ENCODE assay signal across 24 cellular contexts in genomic region chr11:20164152-20164551, GRCh38. TPM values are rescaled to one million over a fixed set of nuclear protein-coding genes. Genes with fewer than 3 reads are reported as not detected.
DNase-seq lines count a peak whose midpoint lies in the region; ATAC-seq, FAIRE-seq and TF ChIP-seq lines count a peak whose summit lies in the region.
"Had no signal": no experiment of that assay in that cellular context is flagged by ENCODE, and none has a peak within 500 bp of the region (broad histone marks: within the 10 kb centered on the region; RNA-seq: fewer than 3 reads in every experiment).

No MANE protein-coding gene starts in this region.

- peak overlapping the region; percentile 36 to 72 for H3K4me3 Mint-ChIP-seq in activated T-cell treated with anti-CD3 and anti-CD28 coated beads, Interleukin-2, amount 50 U/mL, for 72 hours
- H3K4me3 Mint-ChIP-seq in activated T-cell treated with anti-CD3 and anti-CD28 coated beads, Interleukin-2, amount 50 U/mL, for 24 hours = no peak overlapping the region
- H3K4me3 Mint-ChIP-seq: dendritic cell treated with granulocyte-macrophage colony-stimulating factor and Interleukin-4, amounts not matched to agents 40 ng/mL and 50 ng/mL, for 4 days had no signal

- no peak overlapping the region for H3K27ac Mint-ChIP-seq in activated T-cell treated with anti-CD3 and anti-CD28 coated beads, Interleukin-2, amount 50 U/mL, for 72 hours
- no peak overlapping the region for H3K27ac Mint-ChIP-seq in activated T-cell treated with anti-CD3 and anti-CD28 coated beads, Interleukin-2, amount 50 U/mL, for 24 hours
- H3K27ac Mint-ChIP-seq: dendritic cell treated with granulocyte-macrophage colony-stimulating factor and Interleukin-4, amounts not matched to agents 40 ng/mL and 50 ng/mL, for 4 days; stimulated activated naive CD8-positive, alpha-beta T cell treated with anti-CD3 and anti-CD28 coated beads, Interleukin-15, amount 100 ng/mL, for 72 hours had no signal

- no peaks in the 10 kb centered on the region for H3K9me3 Mint-ChIP-seq in activated T-cell treated with anti-CD3 and anti-CD28 coated beads, Interleukin-2, amount 50 U/mL, for 72 hours
- H3K9me3 Mint-ChIP-seq in activated T-cell treated with anti-CD3 and anti-CD28 coated beads, Interleukin-2, amount 50 U/mL, for 24 hours = peaks cover 5% of the 10 kb centered on the region
- H3K9me3 Mint-ChIP-seq: dendritic cell treated with granulocyte-macrophage colony-stimulating factor and Interleukin-4, amounts not matched to agents 40 ng/mL and 50 ng/mL, for 4 days had no signal

- TF ChIP-seq POLR2A in GM12878 (IDR thresholded peaks at IDR 0.05; ENCODE audit: low read depth, low read length) = no peak

- no peak overlapping the region for H3K27ac ChIP-seq in GM12878 (ENCODE audit: control insufficient read depth, insufficient read depth)
- H3K27ac ChIP-seq in thoracic aorta = no peak overlapping the region
- no peak overlapping the region for H3K27ac ChIP-seq in PC-3 (ENCODE audit: low read length)
- H3K27ac ChIP-seq: epithelial cell of prostate, neutrophil had no signal

- FAIRE-seq in GM12878 (lab: Jason Lieb, UNC) = no peak
- FAIRE-seq: bronchial epithelial cell had no signal

- no peaks in the 10 kb centered on the region; the same call in 2 of the 3 replicates for H3K9me3 ChIP-seq in GM12878 (replicated peaks; ENCODE audit: control insufficient read depth, insufficient read depth, low read length)
- H3K9me3 ChIP-seq in thoracic aorta = peaks cover under 1% of the 10 kb centered on the region
- H3K9me3 ChIP-seq in PC-3 (ENCODE audit: low read length) = no peaks in the 10 kb centered on the region
- H3K9me3 ChIP-seq: neutrophil had no signal

- H2AFZ ChIP-seq in GM12878 (ENCODE audit: control insufficient read depth, low read depth, low read length) (no peak overlapping the region), PC-3 (ENCODE audit: low read length) (no peak overlapping the region)

- BruUV-seq in GM12878 (replicated peaks; lab: Mats Ljungman, UMichigan) (no TSS peak), PC-3 (replicated peaks; lab: Mats Ljungman, UMichigan) (no TSS peak)

- SMC1A ChIA-PET in GM12878 (lab: Charles Lee; ENCODE audit: uncharacterized antibody, unreplicated experiment) = no interaction called here

- peaks cover 90% of the 10 kb centered on the region for H3K27me3 Mint-ChIP-seq in activated T-cell treated with anti-CD3 and anti-CD28 coated beads, Interleukin-2, amount 50 U/mL, for 72 hours (ENCODE audit: low read depth)
- peaks cover 91% of the 10 kb centered on the region for H3K27me3 Mint-ChIP-seq in activated T-cell treated with anti-CD3 and anti-CD28 coated beads, Interleukin-2, amount 50 U/mL, for 24 hours

- H4K20me1 ChIP-seq in GM12878 (ENCODE audit: control insufficient read depth, insufficient read depth) (no peaks in the 10 kb centered on the region), PC-3 (ENCODE audit: low read length) (no peaks in the 10 kb centered on the region)

- H3K27me3 ChIP-seq in GM12878 (replicated peaks in 1 of 2; ENCODE audit: control insufficient read depth in 2 of 2, insufficient read depth in 2 of 2, low read length in 1 of 2) (peaks cover 13% of the 10 kb centered on the region in 2 experiments; a peak in 3 of 4 replicates), thoracic aorta (replicated peaks; ENCODE audit: insufficient read depth) (peaks cover 6% of the 10 kb centered on the region), PC-3 (ENCODE audit: low read length) (peaks cover 62% of the 10 kb centered on the region)

- no peaks in the 10 kb centered on the region for H3F3A ChIP-seq in PC-3 (ENCODE audit: low read length, unreplicated experiment)

- no peak overlapping the region for H3K4me3 ChIP-seq in GM12878
- peak overlapping the region; percentile 54 for H3K4me3 ChIP-seq in thoracic aorta
- H3K4me3 ChIP-seq in PC-3 (ENCODE audit: low read length) = no peak overlapping the region

- H3K9me2 ChIP-seq in PC-3 (replicated peaks; ENCODE audit: low read length) = no peaks in the 10 kb centered on the region

- in situ Hi-C loops in GM12878 (cut with MboI) = no loop called here
- in situ Hi-C loops in KBM-7 (cut with MboI; ENCODE audit: low pct_unique_long_range_greater_than_20kb, low sequenced_read_pairs) = no loop called here

- intact Hi-C loops in GM12878 (cut with micrococcal nuclease; ENCODE audit: unreplicated experiment) (no loop called here), PC-3 (cut with micrococcal nuclease) (no loop called here)

- TF ChIP-seq CTCF in GM12878 (IDR thresholded peaks at IDR 0.05 in 2 of 3, conservative IDR thresholded peaks at IDR 0.05 in 1 of 3; ENCODE audit: control insufficient read depth in 2 of 3, extremely low read depth in 1 of 3, insufficient read depth in 1 of 3, low read depth in 3 of 3, low read length in 3 of 3) (no peak), thoracic aorta (IDR thresholded peaks at IDR 0.05) (no peak), PC-3 (conservative IDR thresholded peaks at IDR 0.05; ENCODE audit: low read depth, low read length) (no peak)

- no peak for ATAC-seq in activated T-cell treated with anti-CD3 and anti-CD28 coated beads, Interleukin-2, amount 50 U/mL, for 72 hours (replicated peaks in 1 of 2)
- ATAC-seq in GM12878 (no peak), thoracic aorta (ENCODE audit: insufficient number of reproducible peaks, low FRiP score, low read depth) (no peak), PC-3 (no peak), HG03354 (IDR thresholded peaks at IDR 0.05; ENCODE audit: poor library complexity, severe bottlenecking, unreplicated experiment) (no peak)
- ATAC-seq: HCT116; stimulated activated naive CD8-positive, alpha-beta T cell treated with anti-CD3 and anti-CD28 coated beads, Interleukin-15, amount 100 ng/mL, for 72 hours had no signal

- DNase-seq in activated T-cell treated with anti-CD3 and anti-CD28 coated beads, Interleukin-2, amount 50 U/mL, for 72 hours = no peak
- DNase-seq in activated T-cell treated with anti-CD3 and anti-CD28 coated beads, Interleukin-2, amount 50 U/mL, for 24 hours = no peak
- no peak for DNase-seq in GM12878 (ENCODE audit: low read depth, low spot score)
- DNase-seq in medulla oblongata (ENCODE audit: extremely low spot score) = peak; percentile 5
- no peak for DNase-seq in thoracic aorta (ENCODE audit: low spot score)
- DNase-seq in PC-3 = no peak
- DNase-seq in KBM-7 = no peak
- DNase-seq: activated CD4-positive, alpha-beta T cell treated with anti-CD3 and anti-CD28 coated beads for 1 hour; COR-L47; NCI-H1105 treated with DMSO at 0.1 percent for 48 hours; NCI-H2107; stimulated activated CD4-positive, alpha-beta T cell treated with anti-CD3 and anti-CD28 coated beads, Interleukin-4, amount 100 ng/mL, for 4 hours; stimulated activated naive CD8-positive, alpha-beta T cell treated with anti-CD3 and anti-CD28 coated beads, Interleukin-15, amount 100 ng/mL, for 72 hours had no signal

- H3K9ac ChIP-seq in GM12878 (ENCODE audit: control insufficient read depth, insufficient read depth, low read length) (no peak overlapping the region), PC-3 (ENCODE audit: low read length) (no peak overlapping the region)

- no peak for TF ChIP-seq EP300 in GM12878 (IDR thresholded peaks at IDR 0.05; ENCODE audit: borderline replicate concordance in 1 of 2, control insufficient read depth in 1 of 2, low read depth in 2 of 2, low read length in 2 of 2)

- H3K4me2 ChIP-seq in GM12878 (ENCODE audit: control insufficient read depth, insufficient read depth) = no peak overlapping the region
- H3K4me2 ChIP-seq in PC-3 (ENCODE audit: low read length) = no peak overlapping the region

- no peaks in the 10 kb centered on the region for H3K79me2 ChIP-seq in GM12878 (ENCODE audit: control insufficient read depth, insufficient read depth, low read length)
- H3K79me2 ChIP-seq in PC-3 (ENCODE audit: low read length) = no peaks in the 10 kb centered on the region

- POLR2A ChIA-PET in GM12878 (lab: Charles Lee) = no interaction called here
- POLR2A ChIA-PET in PC-3 (lab: Charles Lee; ENCODE audit: unreplicated experiment) = interaction anchor here (0.6 kb wide), 1 partner anchor 26 kb away, joined by 6 read pairs; no protein-coding TSS in a partner anchor

- H3K36me3 ChIP-seq in GM12878 (ENCODE audit: control insufficient read depth in 2 of 2, insufficient read depth in 2 of 2, low read length in 1 of 2) (no peaks in the 10 kb centered on the region), thoracic aorta (no peaks in the 10 kb centered on the region), PC-3 (ENCODE audit: low read depth, low read length) (no peaks in the 10 kb centered on the region)
- H3K36me3 ChIP-seq: neutrophil had no signal

- H3K4me1 ChIP-seq in GM12878 (ENCODE audit: control insufficient read depth, insufficient read depth, low read length) (no peaks in the 10 kb centered on the region), thoracic aorta (ENCODE audit: control insufficient read depth in 1 of 2, low read depth in 2 of 2) (peaks cover 8 to 10% of the 10 kb centered on the region in 2 donors), PC-3 (ENCODE audit: insufficient read depth, low read length) (no peaks in the 10 kb centered on the region)

- 47% methylated on average over 11 of the region's 11 CpGs for WGBS in GM12878 (ENCODE audit: insufficient coverage, insufficient replicate concordance, low lambda C conversion rate, missing lambda C conversion rate)

- peaks cover 2 to 6% of the 10 kb centered on the region in 2 donors for H3K36me3 Mint-ChIP-seq in activated T-cell treated with anti-CD3 and anti-CD28 coated beads, Interleukin-2, amount 50 U/mL, for 72 hours (ENCODE audit: insufficient read depth in 2 of 2)
- no peaks in the 10 kb centered on the region for H3K36me3 Mint-ChIP-seq in activated T-cell treated with anti-CD3 and anti-CD28 coated beads, Interleukin-2, amount 50 U/mL, for 24 hours (ENCODE audit: low read depth)

- peaks cover 21% of the 10 kb centered on the region for H3K4me1 Mint-ChIP-seq in activated T-cell treated with anti-CD3 and anti-CD28 coated beads, Interleukin-2, amount 50 U/mL, for 72 hours (ENCODE audit: low read depth)
- peaks cover 26% of the 10 kb centered on the region for H3K4me1 Mint-ChIP-seq in activated T-cell treated with anti-CD3 and anti-CD28 coated beads, Interleukin-2, amount 50 U/mL, for 24 hours (ENCODE audit: low read depth)

- CTCF ChIA-PET in GM12878 (lab: Yijun Ruan, JAX) (interaction anchor here (0.7 to 1.4 kb wide), 3 partner anchors 31 to 37 kb away, joined by 3 to 6 read pairs (median 3); no protein-coding TSS in a partner anchor), PC-3 (lab: Charles Lee) (no interaction called here)

- RAD21 ChIA-PET in GM12878 (lab: Charles Lee; ENCODE audit: unreplicated experiment) = no interaction called here

- no peak for TF ChIP-seq RAD21 in GM12878 (IDR thresholded peaks at IDR 0.05; ENCODE audit: insufficient read depth, low read depth, low read length)

RNA-seq across cellular contexts. Expression of gene DBX1, which starts 3.9 kb away (rescaled TPM):
- total RNA-seq in activated T-cell treated with anti-CD3 and anti-CD28 coated beads, Interleukin-2, amount 50 U/mL, for 72 hours = not detected
- total RNA-seq in GM12878 (2013; cell fraction: nucleolus; rRNA removed) = not detected in 2 replicates
- total RNA-seq in GM12878 (2014; rRNA removed) (not detected in 2 replicates), GM12878 (2014; rRNA removed; fragmentation: Illumina TruSeq; extraction: Trizol) (not detected in 2 replicates), GM12878 (2021) (not detected in 2 replicates), thoracic aorta (not detected), PC-3 (2014; rRNA removed) (not detected in 2 replicates)
- polyA plus RNA-seq in GM12878 (2011; ENCODE audit: low read depth) = not detected
- polyA plus RNA-seq in GM12878 (2011; rRNA removed) (not detected in 2 replicates), GM12878 (2014; fragmentation: Illumina TruSeq; extraction: Trizol) (not detected in 2 replicates), GM12878 (2014; fragmentation: Nextera tagmentation; extraction: Ambion mirVana) (not detected), GM12878 (2014; rRNA removed) (not detected in 2 replicates), GM12878 (2016; fragmentation: Nextera tagmentation; extraction: Ambion mirVana) (not detected)
- not detected in 2 replicates for polyA plus RNA-seq in GM12878 (2011; cell fraction: cytosol; rRNA removed)
- not detected in 2 replicates for polyA plus RNA-seq in GM12878 (2011; cell fraction: nucleus; rRNA removed)
- polyA plus RNA-seq in GM12878 (2012) = not detected in 2 replicates
- polyA minus RNA-seq in GM12878 (2011; rRNA and poly(A)+ RNA removed) = not detected in 2 replicates
- polyA minus RNA-seq in GM12878 (2011; cell fraction: cytosol; rRNA and poly(A)+ RNA removed) = not detected in 2 replicates
- not detected in 2 replicates for polyA minus RNA-seq in GM12878 (2011; cell fraction: nucleus; rRNA and poly(A)+ RNA removed)
- total RNA-seq: A172, bronchial epithelial cell, Daoy, fibroblast of villous mesenchyme, mesenteric fat pad, renal cortical epithelial cell had no signal
